8 cellular contexts compared by ENCODE assay signal in genomic region chr1:119140177-119141019, GRCh38. TPM values are rescaled to one million over a fixed set of nuclear protein-coding genes. Genes with fewer than 3 reads are reported as not detected.
A peak's percentile ranks its signal among the peaks of the same experiment; 100 is the strongest.
DNase-seq lines count a peak whose midpoint lies in the region; ATAC-seq and TF ChIP-seq lines count a peak whose summit lies in the region.

TSS of gene WARS2 (minus strand) at chr1:119140653. CDS start at chr1:119140644, 9 bp downstream.

- no peaks in the 10 kb centered on the region for H3K27me3 ChIP-seq in upper lobe of right lung

- CTCF ChIA-PET in T-cell (lab: Charles Lee): no interaction called here

- peak within 1 kb of the TSS; percentile 70 for H3K4me3 ChIP-seq in upper lobe of right lung

- H3K4me1 ChIP-seq in upper lobe of right lung: peaks cover 15% of the 10 kb centered on the region

- H3K27me3 Mint-ChIP-seq in T-cell: no peaks in the 10 kb centered on the region

- no peak within 1 kb of the TSS for H3K4me3 Mint-ChIP-seq in T-cell

- POLR2A ChIA-PET in T-cell (lab: Charles Lee): interaction anchor here (0.5 to 0.7 kb wide), 3 partner anchors 10 to 154 kb away, joined by 3 to 4 read pairs (median 3); no protein-coding TSS in a partner anchor

- no peaks in the 10 kb centered on the region for H3K9me3 Mint-ChIP-seq in T-cell

- no peaks in the 10 kb centered on the region for H3K36me3 ChIP-seq in upper lobe of right lung

- peak; percentile 88 for DNase-seq in GM13977 (ENCODE audit: low spot score)
- peak; percentile 98 for DNase-seq in NCI-H146 (lab: John Stamatoyannopoulos, UW)
- DNase-seq in T-cell: peak; percentile 89 to 97 (median 93)
- DNase-seq in amniotic epithelial cell (ENCODE audit: low read depth): peak; percentile 98
- DNase-seq in left cardiac atrium: peak; percentile 96
- DNase-seq in posterior vena cava (ENCODE audit: low spot score): peak; percentile 97
- peak; percentile 97 for DNase-seq in upper lobe of right lung

- H3K36me3 Mint-ChIP-seq in T-cell: peaks cover 26% of the 10 kb centered on the region

- H3K27ac Mint-ChIP-seq in T-cell: peak within 1 kb of the TSS in 1 of 2 donors; percentile 29

- ATAC-seq in HG02870 (IDR thresholded peaks at IDR 0.05; ENCODE audit: unreplicated experiment) (peak; percentile 90), T-cell (replicated peaks in 1 of 4) (peak; percentile 90 to 98 (median 96)), left cardiac atrium (peak; percentile 98 to 99), upper lobe of right lung (peak; percentile 99)

- peaks cover 11 to 32% (median 29%) of the 10 kb centered on the region in 3 donors for H3K4me1 Mint-ChIP-seq in T-cell

- H3K9me3 ChIP-seq in upper lobe of right lung: no peaks in the 10 kb centered on the region

- TF ChIP-seq CTCF in GM13977 (IDR thresholded peaks at IDR 0.05; ENCODE audit: extremely low read depth, insufficient read depth, missing control alignments): peak; percentile 1
- TF ChIP-seq CTCF in upper lobe of right lung (IDR thresholded peaks at IDR 0.05): no peak

- peak within 1 kb of the TSS; percentile 99 for H3K27ac ChIP-seq in upper lobe of right lung

- intact Hi-C loops in left cardiac atrium (cut with DNase I) (loop anchor here in 1 of 2 donors (10.0 kb wide), 1 partner anchor 96 kb away; no protein-coding TSS in a partner anchor), posterior vena cava (cut with DNase I) (no loop called here), upper lobe of right lung (cut with DNase I) (no loop called here)

- in situ Hi-C loops in GM13977 (cut with MboI; ENCODE audit: low pct_unique_long_range_greater_than_20kb, low sequenced_read_pairs, unreplicated experiment): no loop called here

RNA-seq across cellular contexts. Expression of gene WARS2, which starts in this region (rescaled TPM):
- total RNA-seq in T-cell: 10 to 100 TPM in 2 of 5 donors, 1 to 10 TPM in 3; 6.6 to 32.4 (median 8.5) TPM
- 10 to 100 TPM; 11.1 to 11.4 TPM for total RNA-seq in left cardiac atrium
- total RNA-seq in posterior vena cava: 10 to 100 TPM in 1 of 2 donors, 1 to 10 TPM in 1; 9.2 to 13.0 TPM
- total RNA-seq in upper lobe of right lung: 13.4 TPM

Comparison
In these comparisons a context has a peak if more than half of its experiments do, and no peak if none do; other contexts are left out.
1. Peak in every context shown above with its lines: DNase-seq, ATAC-seq, H3K4me3 ChIP-seq and H3K27ac ChIP-seq.